Comparison of ENCODE assay signal across 8 cellular contexts in genomic region chr1:153921803-153922075, GRCh38. TPM values are rescaled to one million over a fixed set of nuclear protein-coding genes. Genes with fewer than 3 reads are reported as not detected.
DNase-seq lines count a peak whose midpoint lies in the region; ATAC-seq, FAIRE-seq and TF ChIP-seq lines count a peak whose summit lies in the region.

No MANE protein-coding gene starts in this region.

- H3K9ac ChIP-seq in HUES6 (ENCODE audit: low read length), result peak overlapping the region; percentile 90

- H3K27ac ChIP-seq in HUES6 (ENCODE audit: low read depth, low read length), result peak overlapping the region; percentile 79; the same call in 1 of the 2 replicates
- peak overlapping the region; percentile 78 to 97 (median 94) for H3K27ac ChIP-seq in spleen

- no peak for ATAC-seq in activated naive CD4-positive, alpha-beta T cell treated with anti-CD3 and anti-CD28 coated beads, Interleukin-2, amount 50 U/mL, for 72 hours

- no peak for FAIRE-seq in HTR-8/SVneo (lab: Jason Lieb, UNC)

- peaks cover 17% of the 10 kb centered on the region for H3K4me1 ChIP-seq in HUES6 (ENCODE audit: control insufficient read depth, insufficient read depth, low read length)
- peaks cover 36 to 68% (median 57%) of the 10 kb centered on the region in 6 donors for H3K4me1 ChIP-seq in spleen

- H3K27ac Mint-ChIP-seq in activated naive CD4-positive, alpha-beta T cell treated with anti-CD3 and anti-CD28 coated beads, Interleukin-2, amount 50 U/mL, for 72 hours, result peak overlapping the region; percentile 93 to 99

- no peak for TF ChIP-seq POLR2A in spleen (IDR thresholded peaks at IDR 0.05)

- H3K9me3 ChIP-seq in HUES6 (ENCODE audit: control insufficient read depth, insufficient read depth, low read depth, low read length) (no peaks in the 10 kb centered on the region), spleen (no peaks in the 10 kb centered on the region)

- H3K4me3 ChIP-seq in HUES6 (ENCODE audit: low read depth, low read length) (peak overlapping the region; percentile 83), iPS-11a (ENCODE audit: low read depth, low read length) (peak overlapping the region; percentile 89), spleen (peak overlapping the region; percentile 67 to 97 (median 84))

- 1 to 7% (median 3%) methylated on average over 9 to 10 of the region's 10 CpGs for WGBS in spleen, 5 donors

- no peaks in the 10 kb centered on the region for H3K27me3 ChIP-seq in HUES6 (ENCODE audit: control insufficient read depth, insufficient read depth, low read length)
- H3K27me3 ChIP-seq in spleen (replicated peaks in 1 of 7), result no peaks in the 10 kb centered on the region

- TF ChIP-seq CTCF in spleen (IDR thresholded peaks at IDR 0.05 in 8 of 11, conservative IDR thresholded peaks at IDR 0.05 in 3 of 11), result no peak

- peaks cover 9 to 16% of the 10 kb centered on the region in 2 donors for H3K36me3 Mint-ChIP-seq in activated naive CD4-positive, alpha-beta T cell treated with anti-CD3 and anti-CD28 coated beads, Interleukin-2, amount 50 U/mL, for 72 hours

- intact Hi-C loops in spleen (cut with DNase I; ENCODE audit: low total_unique reads), result no loop called here

- H3K9me3 Mint-ChIP-seq in activated naive CD4-positive, alpha-beta T cell treated with anti-CD3 and anti-CD28 coated beads, Interleukin-2, amount 50 U/mL, for 72 hours, result no peaks in the 10 kb centered on the region

- H3K36me3 ChIP-seq in HUES6 (ENCODE audit: control insufficient read depth, insufficient read depth, low read length), result peaks cover 13% of the 10 kb centered on the region
- H3K36me3 ChIP-seq in spleen, result peaks cover 0 to 24% (median 2%) of the 10 kb centered on the region in 6 donors

- DNase-seq in AG08396 (ENCODE audit: low spot score) (peak; percentile 5), spleen (no peak), GOT3 (lab: John Stamatoyannopoulos, UW) (no peak), occipital lobe (lab: John Stamatoyannopoulos, UW) (no peak), HTR-8/SVneo (ENCODE audit: insufficient read length, low spot score) (no peak)
- DNase-seq in activated naive CD4-positive, alpha-beta T cell treated with anti-CD3 and anti-CD28 coated beads, Interleukin-2, amount 50 U/mL, for 72 hours (ENCODE audit: low spot score in 2 of 2), result peak in 1 of 2 donors; percentile 57

RNA-seq across cellular contexts. Expression of gene GATAD2B, which starts 1.0 kb away (rescaled TPM):
- total RNA-seq in activated naive CD4-positive, alpha-beta T cell treated with anti-CD3 and anti-CD28 coated beads, Interleukin-2, amount 50 U/mL, for 72 hours, result 100 to 1,000 TPM in 1 of 2 donors, 10 to 100 TPM in 1; 58.7 to 102 TPM
- total RNA-seq in spleen (10 to 100 TPM; 44.2 to 68.1 (median 60.4) TPM), occipital lobe (18.2 TPM)
- 1 to 10 TPM; 3.7 to 7.1 (median 3.9) TPM for polyA plus RNA-seq in spleen

RNA-seq across cellular contexts. Expression of gene DENND4B, which starts 24.8 kb away (rescaled TPM):
- total RNA-seq in activated naive CD4-positive, alpha-beta T cell treated with anti-CD3 and anti-CD28 coated beads, Interleukin-2, amount 50 U/mL, for 72 hours, result 100 to 1,000 TPM; 131 to 132 TPM
- total RNA-seq in spleen (100 to 1,000 TPM; 135 to 211 (median 168) TPM), occipital lobe (11.9 TPM)
- polyA plus RNA-seq in spleen, result 100 to 1,000 TPM in 2 of 3 donors, 10 to 100 TPM in 1; 47.7 to 106 (median 104) TPM

RNA-seq across cellular contexts. Expression of gene CRTC2, which starts 36.7 kb away (rescaled TPM):
- 100 to 1,000 TPM in 1 of 2 donors, 10 to 100 TPM in 1; 67.6 to 174 TPM for total RNA-seq in activated naive CD4-positive, alpha-beta T cell treated with anti-CD3 and anti-CD28 coated beads, Interleukin-2, amount 50 U/mL, for 72 hours
- total RNA-seq in spleen, result 10 to 100 TPM; 34.8 to 80.1 (median 66.8) TPM
- polyA plus RNA-seq in spleen, result 10 to 100 TPM; 37.7 to 79.7 (median 72.3) TPM
- 2.8 TPM for total RNA-seq in occipital lobe

RNA-seq across cellular contexts. Expression of gene SLC39A1, which starts 41.6 kb away (rescaled TPM):
- 10 to 100 TPM; 54.9 to 96.6 TPM for total RNA-seq in activated naive CD4-positive, alpha-beta T cell treated with anti-CD3 and anti-CD28 coated beads, Interleukin-2, amount 50 U/mL, for 72 hours
- total RNA-seq in spleen (10 to 100 TPM; 66.7 to 88.4 (median 81.1) TPM), occipital lobe (30.9 TPM)
- polyA plus RNA-seq in spleen, result 10 to 100 TPM; 23.6 to 41.3 (median 40.6) TPM

RNA-seq across cellular contexts. Expression of gene CREB3L4, which starts 46.0 kb away (rescaled TPM):
- total RNA-seq in activated naive CD4-positive, alpha-beta T cell treated with anti-CD3 and anti-CD28 coated beads, Interleukin-2, amount 50 U/mL, for 72 hours, result 10 to 100 TPM in 1 of 2 donors, 1 to 10 TPM in 1; 8.9 to 12.0 TPM
- total RNA-seq in spleen, result 10 to 100 TPM in 2 of 7 donors, 1 to 10 TPM in 5; 6.1 to 18.0 (median 9.1) TPM
- 10 to 100 TPM in 2 of 3 donors, 1 to 10 TPM in 1; 8.9 to 13.3 (median 11.7) TPM for polyA plus RNA-seq in spleen
- total RNA-seq in occipital lobe, result 7.2 TPM

Comparison
In these comparisons a context has a peak if more than half of its experiments do, and no peak if none do; other contexts are left out.
1. RNA of gene DENND4B, which starts 24.8 kb away (total RNA-seq): 135 to 211 TPM in spleen and 131 to 132 TPM in activated naive CD4-positive, alpha-beta T cell treated with anti-CD3 and anti-CD28 coated beads, Interleukin-2, amount 50 U/mL, for 72 hours; 11.9 TPM in occipital lobe (single experiment); every median in the first group is over 10 times any median in the second.
2. Peak in every context shown above with its lines, with median percentiles within 50 percentile points of each other: H3K4me3 ChIP-seq.